In the genomic region with DNA sequence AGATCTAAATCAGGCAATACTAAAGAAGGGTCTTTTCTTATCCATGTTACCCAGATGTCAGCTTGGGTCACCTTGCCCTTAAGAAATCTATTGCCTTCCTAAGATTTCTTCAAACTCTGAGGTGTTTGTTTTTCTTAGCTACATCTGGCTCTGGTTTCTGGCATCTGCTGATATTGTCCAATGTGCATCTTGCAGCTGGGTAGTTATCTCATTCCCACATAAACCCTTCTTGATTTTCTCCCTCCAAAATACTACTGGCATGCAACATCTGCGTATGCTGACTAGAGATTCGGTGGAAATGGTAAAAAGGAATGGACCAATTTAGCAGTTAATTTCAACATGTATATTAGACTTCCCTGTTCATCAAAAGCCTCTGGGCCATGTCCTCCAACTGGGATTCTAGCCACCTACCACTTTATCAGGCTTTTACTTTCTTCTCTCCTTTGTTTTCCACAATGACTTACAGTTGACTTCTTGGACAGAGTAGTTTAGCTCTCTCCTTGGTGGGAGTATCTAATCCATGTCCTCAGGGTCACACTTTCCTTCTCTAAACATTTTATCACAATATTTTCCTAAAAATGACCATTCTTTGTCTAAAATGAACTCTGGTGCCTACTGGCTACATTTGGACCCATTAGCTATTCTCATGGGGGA, we compare ENCODE assay signal across 28 cellular contexts.
"Had no signal": no experiment of that assay in that cellular context is flagged by ENCODE, and none has a peak within 500 bp of the region (broad histone marks: within the 10 kb centered on the region; RNA-seq: fewer than 3 reads in every experiment).

No MANE protein-coding gene starts in this region.

- H3K27me3 ChIP-seq: MG63 had no signal

- H3K27ac ChIP-seq: PC-9, SK-N-MC, VCaP had no signal

- H3K4me2 ChIP-seq: PC-9 had no signal

- H3K36me3 Mint-ChIP-seq: activated naive CD8-positive, alpha-beta T cell; brain; T-cell had no signal

- H3K9me3 Mint-ChIP-seq: activated CD4-positive, alpha-beta memory T cell treated with anti-CD3 and anti-CD28 coated beads, Interleukin-2, amount 10 ng/mL, durations not matched to agents 7 days and 5 days; activated CD4-positive, alpha-beta T cell treated with anti-CD3 and anti-CD28 coated beads, Interleukin-2, amount 10 ng/mL, durations not matched to agents 7 days and 5 days; activated naive CD4-positive, alpha-beta T cell treated with anti-CD3 and anti-CD28 coated beads for 36 hours; activated T-helper 17 cell treated with anti-CD3 and anti-CD28 coated beads, Interleukin-2, amount 50 U/mL, for 72 hours; brain; T-cell had no signal

- H3K4me3 Mint-ChIP-seq: activated CD4-positive, alpha-beta memory T cell treated with anti-CD3 and anti-CD28 coated beads, Interleukin-2, amount 10 ng/mL, durations not matched to agents 7 days and 5 days; activated CD4-positive, alpha-beta T cell treated with anti-CD3 and anti-CD28 coated beads, Interleukin-2, amount 10 ng/mL, durations not matched to agents 7 days and 5 days; activated naive CD4-positive, alpha-beta T cell treated with anti-CD3 and anti-CD28 coated beads for 36 hours; activated naive CD8-positive, alpha-beta T cell; activated T-helper 17 cell treated with anti-CD3 and anti-CD28 coated beads, Interleukin-2, amount 50 U/mL, for 72 hours; brain; T-cell had no signal

- DNase-seq: activated CD4-positive, alpha-beta memory T cell treated with anti-CD3 and anti-CD28 coated beads, Interleukin-2, amount 10 ng/mL, durations not matched to agents 7 days and 5 days; activated CD4-positive, alpha-beta T cell treated with anti-CD3 and anti-CD28 coated beads, Interleukin-2, amount 10 ng/mL, durations not matched to agents 7 days and 5 days; activated CD4-positive, CD25-positive, alpha-beta regulatory T cell; activated gamma-delta T cell; activated naive CD4-positive, alpha-beta T cell treated with anti-CD3 and anti-CD28 coated beads for 36 hours; activated T-cell treated with anti-CD3 and anti-CD28 coated beads for 4 hours; activated T-cell treated with anti-CD3 and anti-CD28 coated beads, Interleukin-2, amount 50 U/mL, for 48 hours; amygdala; MG63; MV-4-11; NCI-H1092 treated with DMSO at 0.1 percent for 48 hours; NCI-H1417 treated with DMSO at 0.1 percent for 48 hours; NCI-H1694 treated with DMSO at 0.1 percent for 48 hours; NCI-H2029 treated with DMSO at 0.1 percent for 48 hours; NCI-H510A treated with DMSO at 0.1 percent for 48 hours; NCI-H69; NK-92 treated with Interleukin-12 subunit alpha and Interleukin-12 subunit beta, amount 100 ng/mL, for 24 hours; PC-9; T-cell; T-helper 2 cell; T1000 had no signal

- FAIRE-seq: astrocyte, TTC549 had no signal

- H3K9me3 ChIP-seq: MG63 had no signal

- ATAC-seq: activated T-helper 17 cell treated with anti-CD3 and anti-CD28 coated beads, Interleukin-2, amount 50 U/mL, for 72 hours; T-cell had no signal

- H3K27ac Mint-ChIP-seq: activated CD4-positive, alpha-beta memory T cell treated with anti-CD3 and anti-CD28 coated beads, Interleukin-2, amount 10 ng/mL, durations not matched to agents 7 days and 5 days; activated CD4-positive, alpha-beta T cell treated with anti-CD3 and anti-CD28 coated beads, Interleukin-2, amount 10 ng/mL, durations not matched to agents 7 days and 5 days; activated naive CD4-positive, alpha-beta T cell treated with anti-CD3 and anti-CD28 coated beads for 36 hours; activated naive CD8-positive, alpha-beta T cell; activated T-helper 17 cell treated with anti-CD3 and anti-CD28 coated beads, Interleukin-2, amount 50 U/mL, for 72 hours; brain; T-cell had no signal

- H3K4me1 Mint-ChIP-seq: activated CD4-positive, alpha-beta memory T cell treated with anti-CD3 and anti-CD28 coated beads, Interleukin-2, amount 10 ng/mL, durations not matched to agents 7 days and 5 days; activated CD4-positive, alpha-beta T cell treated with anti-CD3 and anti-CD28 coated beads, Interleukin-2, amount 10 ng/mL, durations not matched to agents 7 days and 5 days; activated T-helper 17 cell treated with anti-CD3 and anti-CD28 coated beads, Interleukin-2, amount 50 U/mL, for 72 hours; brain; T-cell had no signal

- H2AFZ ChIP-seq: PC-9 had no signal

- H3K27me3 Mint-ChIP-seq: activated CD4-positive, alpha-beta memory T cell treated with anti-CD3 and anti-CD28 coated beads, Interleukin-2, amount 10 ng/mL, durations not matched to agents 7 days and 5 days had no signal

- H3K4me3 ChIP-seq: MG63, PC-9, SK-N-MC had no signal

- H3K36me3 ChIP-seq: MG63 had no signal
